In the genomic region with DNA sequence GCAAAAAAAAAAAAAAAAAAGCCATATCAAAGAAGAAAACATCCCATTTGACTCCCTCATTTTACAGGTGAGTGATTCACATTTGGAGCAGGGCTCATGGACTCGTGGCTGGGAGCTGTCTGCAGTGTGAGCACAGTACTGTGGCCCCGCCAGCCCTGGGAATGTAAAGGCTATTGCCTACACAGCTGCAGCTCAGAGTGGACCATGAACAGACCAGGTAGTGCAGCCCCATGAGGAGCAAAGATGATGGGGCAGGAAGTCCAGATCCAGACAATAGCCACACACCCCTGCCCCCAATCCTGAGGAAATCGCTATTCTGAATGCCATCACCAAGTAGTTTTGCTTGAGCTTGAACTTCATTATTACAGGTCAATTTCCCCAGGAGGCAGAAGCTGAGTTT, we compare ENCODE assay signal across 24 cellular contexts. TPM values are rescaled to one million over a fixed set of nuclear protein-coding genes. Genes with fewer than 3 reads are reported as not detected.
DNase-seq lines count a peak whose midpoint lies in the region; ATAC-seq, FAIRE-seq and TF ChIP-seq lines count a peak whose summit lies in the region.
"Had no signal": no experiment of that assay in that cellular context is flagged by ENCODE, and none has a peak within 500 bp of the region (broad histone marks: within the 10 kb centered on the region; RNA-seq: fewer than 3 reads in every experiment).

No MANE protein-coding gene starts in this region.

- H3K4me1 Mint-ChIP-seq in activated CD4-positive, alpha-beta T cell treated with anti-CD3 and anti-CD28 coated beads, Interleukin-2, amount 10 ng/mL, durations not matched to agents 24 days and 14 days: no peaks in the 10 kb centered on the region
- no peaks in the 10 kb centered on the region for H3K4me1 Mint-ChIP-seq in stimulated activated memory B cell treated with anti-CD40 and anti-IgM and Interleukin-4, amounts not matched to agents 10 μg/mL and 1 μg/mL and 100 μg/mL, for 72 hours
- H3K4me1 Mint-ChIP-seq: B cell had no signal

- H3K9me3 ChIP-seq in HepG2 (ENCODE audit: low read length) (no peaks in the 10 kb centered on the region), right lobe of liver (no peaks in the 10 kb centered on the region)
- H3K9me3 ChIP-seq: A549, Caco-2 had no signal

- H3K4me3 Mint-ChIP-seq in activated CD4-positive, alpha-beta T cell treated with anti-CD3 and anti-CD28 coated beads, Interleukin-2, amount 10 ng/mL, durations not matched to agents 24 days and 14 days: no peak overlapping the region
- no peak overlapping the region for H3K4me3 Mint-ChIP-seq in stimulated activated memory B cell treated with anti-CD40 and anti-IgM and Interleukin-4, amounts not matched to agents 10 μg/mL and 1 μg/mL and 100 μg/mL, for 72 hours
- H3K4me3 Mint-ChIP-seq: B cell; CD4-positive, alpha-beta T cell; CD8-positive, alpha-beta T cell had no signal

- in situ Hi-C loops in HepG2 (cut with HindIII; ENCODE audit: extremely low pct_ligation_motif_present, low pct_unique_long_range_greater_than_20kb): loop anchor here (5.0 to 10.0 kb wide), 2 partner anchors 77 to 454 kb away; a partner anchor contains a TSS

- H3K27me3 ChIP-seq in HepG2 (ENCODE audit: control insufficient read depth in 1 of 2, insufficient read depth in 2 of 2, low read length in 2 of 2) (no peaks in the 10 kb centered on the region), right lobe of liver (no peaks in the 10 kb centered on the region)
- H3K27me3 ChIP-seq: BLaER1 treated with 17β-estradiol and CSF1 and Interleukin-3, amounts not matched to agents 10 nM and 100 nM had no signal

- no peaks in the 10 kb centered on the region for H3K36me3 ChIP-seq in HepG2 (replicated peaks in 1 of 2; ENCODE audit: control insufficient read depth in 1 of 2, insufficient read depth in 2 of 2, low read length in 2 of 2)
- no peaks in the 10 kb centered on the region for H3K36me3 ChIP-seq in right lobe of liver
- H3K36me3 ChIP-seq: BLaER1 treated with 17β-estradiol and CSF1 and Interleukin-3, amounts not matched to agents 10 nM and 100 nM had no signal

- BruUV-seq in HepG2 (replicated peaks; lab: Mats Ljungman, UMichigan): no TSS peak

- no peak for FAIRE-seq in HepG2 (lab: Jason Lieb, UNC)
- FAIRE-seq: A549, D721Med, G401.6, GM12891, GM19239 had no signal

- no peaks in the 10 kb centered on the region for H4K20me1 ChIP-seq in HepG2 (ENCODE audit: insufficient read depth, low read length)
- H4K20me1 ChIP-seq: BLaER1 treated with 17β-estradiol and CSF1 and Interleukin-3, amounts not matched to agents 10 nM and 100 nM had no signal

- no peak overlapping the region for H3K27ac Mint-ChIP-seq in activated CD4-positive, alpha-beta T cell treated with anti-CD3 and anti-CD28 coated beads, Interleukin-2, amount 10 ng/mL, durations not matched to agents 24 days and 14 days
- H3K27ac Mint-ChIP-seq in stimulated activated memory B cell treated with anti-CD40 and anti-IgM and Interleukin-4, amounts not matched to agents 10 μg/mL and 1 μg/mL and 100 μg/mL, for 72 hours: no peak overlapping the region
- H3K27ac Mint-ChIP-seq: B cell; CD4-positive, alpha-beta T cell; CD8-positive, alpha-beta T cell had no signal

- H3K36me3 Mint-ChIP-seq in activated CD4-positive, alpha-beta T cell treated with anti-CD3 and anti-CD28 coated beads, Interleukin-2, amount 10 ng/mL, durations not matched to agents 24 days and 14 days (ENCODE audit: low read depth): no peaks in the 10 kb centered on the region
- no peaks in the 10 kb centered on the region for H3K36me3 Mint-ChIP-seq in stimulated activated memory B cell treated with anti-CD40 and anti-IgM and Interleukin-4, amounts not matched to agents 10 μg/mL and 1 μg/mL and 100 μg/mL, for 72 hours
- H3K36me3 Mint-ChIP-seq: CD8-positive, alpha-beta T cell had no signal

- H3K27me3 Mint-ChIP-seq in activated CD4-positive, alpha-beta T cell treated with anti-CD3 and anti-CD28 coated beads, Interleukin-2, amount 10 ng/mL, durations not matched to agents 24 days and 14 days: peaks cover 10% of the 10 kb centered on the region
- H3K27me3 Mint-ChIP-seq in stimulated activated memory B cell treated with anti-CD40 and anti-IgM and Interleukin-4, amounts not matched to agents 10 μg/mL and 1 μg/mL and 100 μg/mL, for 72 hours: peaks cover 37% of the 10 kb centered on the region

- no peaks in the 10 kb centered on the region for H3K9me3 Mint-ChIP-seq in activated CD4-positive, alpha-beta T cell treated with anti-CD3 and anti-CD28 coated beads, Interleukin-2, amount 10 ng/mL, durations not matched to agents 24 days and 14 days
- H3K9me3 Mint-ChIP-seq in stimulated activated memory B cell treated with anti-CD40 and anti-IgM and Interleukin-4, amounts not matched to agents 10 μg/mL and 1 μg/mL and 100 μg/mL, for 72 hours: no peaks in the 10 kb centered on the region
- H3K9me3 Mint-ChIP-seq: CD4-positive, alpha-beta T cell; CD8-positive, alpha-beta T cell had no signal

- intact Hi-C loops in activated CD4-positive, alpha-beta T cell treated with anti-CD3 and anti-CD28 coated beads, Interleukin-2, amount 10 ng/mL, durations not matched to agents 24 days and 14 days (cut with micrococcal nuclease): no loop called here
- intact Hi-C loops in HepG2 (cut with micrococcal nuclease; ENCODE audit: unreplicated experiment): loop anchor here (2.0 kb wide), 1 partner anchor 450 kb away; no protein-coding TSS in a partner anchor
- intact Hi-C loops in right lobe of liver (cut with DNase I): no loop called here

- 63% methylated on average over 3 of the region's 3 CpGs for WGBS in HepG2 (ENCODE audit: low lambda C conversion rate)
- WGBS in right lobe of liver (ENCODE audit: insufficient coverage, low coverage, low lambda C conversion rate, missing lambda C conversion rate): 79% methylated on average over 3 of the region's 3 CpGs

- no peak for TF ChIP-seq CTCF in HepG2 (CRISPR knock-in tag; IDR thresholded peaks at IDR 0.05)
- no peak for TF ChIP-seq CTCF in right lobe of liver (IDR thresholded peaks at IDR 0.05)

- TF ChIP-seq RAD21 in HepG2 (CRISPR knock-in tag; IDR thresholded peaks at IDR 0.05): no peak

- no peak overlapping the region for H3K9ac ChIP-seq in HepG2 (ENCODE audit: insufficient read depth, low read depth, low read length)
- H3K9ac ChIP-seq: BLaER1 treated with 17β-estradiol and CSF1 and Interleukin-3, amounts not matched to agents 10 nM and 100 nM had no signal

- H3K27ac ChIP-seq in HepG2 (ENCODE audit: extremely low read length, insufficient read depth, low read length) (no peak overlapping the region), right lobe of liver (no peak overlapping the region)
- H3K27ac ChIP-seq: 22Rv1; A549; BLaER1 treated with 17β-estradiol and CSF1 and Interleukin-3, amounts not matched to agents 10 nM and 100 nM; C4-2B had no signal

- H3K4me1 ChIP-seq in HepG2 (ENCODE audit: insufficient read depth, low read length): peaks cover 53% of the 10 kb centered on the region
- no peaks in the 10 kb centered on the region for H3K4me1 ChIP-seq in right lobe of liver
- H3K4me1 ChIP-seq: A549 had no signal

- no peak overlapping the region for H3K4me2 ChIP-seq in HepG2 (ENCODE audit: low read depth, low read length)
- H3K4me2 ChIP-seq: A549; BLaER1 treated with 17β-estradiol and CSF1 and Interleukin-3, amounts not matched to agents 10 nM and 100 nM had no signal

- H3K4me3 ChIP-seq in HepG2 (replicated peaks in 1 of 3; ENCODE audit: insufficient read depth in 1 of 3, low read depth in 2 of 3, low read length in 3 of 3) (no peak overlapping the region), right lobe of liver (no peak overlapping the region)
- H3K4me3 ChIP-seq: A549; BLaER1 treated with 17β-estradiol and CSF1 and Interleukin-3, amounts not matched to agents 10 nM and 100 nM had no signal

- CTCF ChIA-PET in HepG2 (lab: Yijun Ruan, JAX; ENCODE audit: low intra/inter-chr PET ratio, low total read pairs): no interaction called here

- TF ChIP-seq EP300 in HepG2 (IDR thresholded peaks at IDR 0.05; ENCODE audit: low read depth in 2 of 2, low read length in 2 of 2) (no peak), HepG2 (CRISPR knock-in tag; IDR thresholded peaks at IDR 0.05; ENCODE audit: borderline replicate concordance) (no peak)

- peak; percentile 22 for DNase-seq in activated CD4-positive, alpha-beta T cell treated with anti-CD3 and anti-CD28 coated beads, Interleukin-2, amount 10 ng/mL, durations not matched to agents 24 days and 14 days
- no peak for DNase-seq in activated CD4-positive, alpha-beta T cell treated with anti-CD3 and anti-CD28 coated beads for 4 hours
- DNase-seq in HepG2 (ENCODE audit: low spot score): no peak
- DNase-seq in right lobe of liver: no peak
- DNase-seq in OCI-M2 (lab: John Stamatoyannopoulos, UW; ENCODE audit: unreplicated experiment): no peak
- DNase-seq: AML-193; Caco-2; Calu3; CD4-positive, alpha-beta T cell; CD8-positive, alpha-beta T cell; DMS79 treated with DMSO at 0.1 percent for 48 hours; GF-D8 had no signal

- no peak for TF ChIP-seq POLR2A in HepG2 (IDR thresholded peaks at IDR 0.05; ENCODE audit: insufficient read depth in 1 of 2, low read depth in 2 of 2, low read length in 2 of 2)
- TF ChIP-seq POLR2A in right lobe of liver (IDR thresholded peaks at IDR 0.05): no peak

- no peak overlapping the region for H2AFZ ChIP-seq in HepG2 (ENCODE audit: low read length)

- no peak for ATAC-seq in HepG2
- no peak for ATAC-seq in right lobe of liver
- ATAC-seq in stimulated activated memory B cell treated with anti-CD40 and anti-IgM and Interleukin-4, amounts not matched to agents 10 μg/mL and 1 μg/mL and 100 μg/mL, for 72 hours: peak; percentile 6
- ATAC-seq: A549; CD8-positive, alpha-beta T cell had no signal

- H3K79me2 ChIP-seq in HepG2 (ENCODE audit: insufficient read depth, low read length): no peaks in the 10 kb centered on the region

- POLR2A ChIA-PET in HepG2 (lab: Yijun Ruan, JAX): no interaction called here

RNA-seq across cellular contexts. Expression of a gene that starts 55.4 kb away (rescaled TPM):
- not detected in 2 replicates for total RNA-seq in activated CD4-positive, alpha-beta T cell treated with anti-CD3 and anti-CD28 coated beads, Interleukin-2, amount 10 ng/mL, durations not matched to agents 24 days and 14 days
- total RNA-seq in HepG2 (2016; rRNA removed; fragmentation: Illumina TruSeq; extraction: Trizol) (not detected in 2 replicates), right lobe of liver (not detected)
- total RNA-seq in HepG2 (2016; cell fraction: cytosol; rRNA removed; fragmentation: Illumina TruSeq; extraction: Trizol; ENCODE audit: low read depth): not detected in 2 replicates
- total RNA-seq in HepG2 (2016; cell fraction: insoluble cytoplasmic fraction; rRNA removed; fragmentation: Illumina TruSeq; extraction: Trizol): not detected in 2 replicates
- total RNA-seq in HepG2 (2016; cell fraction: membrane; rRNA removed; fragmentation: Illumina TruSeq; extraction: Trizol): not detected in 2 replicates
- total RNA-seq in HepG2 (2016; cell fraction: nucleus; rRNA removed; fragmentation: Illumina TruSeq; extraction: Trizol): not detected in 2 replicates
- polyA plus RNA-seq in HepG2 (2011; rRNA removed): not detected in 2 replicates
- not detected in 2 replicates for polyA plus RNA-seq in HepG2 (2011; cell fraction: cytosol; rRNA removed)
- polyA plus RNA-seq in HepG2 (2011; cell fraction: nucleus; rRNA removed): not detected in 2 replicates
- polyA plus RNA-seq in HepG2 (2012): not detected in 2 replicates
- polyA plus RNA-seq in HepG2 (2016; cell fraction: cytosol; fragmentation: Illumina TruSeq; extraction: Trizol; ENCODE audit: low read depth): not detected in 2 replicates
- not detected in 2 replicates for polyA plus RNA-seq in HepG2 (2016; cell fraction: insoluble cytoplasmic fraction; fragmentation: Illumina TruSeq; extraction: Trizol; ENCODE audit: low read depth)
- not detected in 2 replicates for polyA plus RNA-seq in HepG2 (2016; cell fraction: membrane; fragmentation: Illumina TruSeq; extraction: Trizol; ENCODE audit: low read depth)
- polyA plus RNA-seq in HepG2 (2016; cell fraction: nucleus; fragmentation: Illumina TruSeq; extraction: Trizol; ENCODE audit: insufficient read depth, low read depth): not detected in 2 replicates
- polyA minus RNA-seq in HepG2 (2011; rRNA and poly(A)+ RNA removed; ENCODE audit: low replicate concordance): not detected in 2 replicates
- not detected in 2 replicates for polyA minus RNA-seq in HepG2 (2011; cell fraction: cytosol; rRNA and poly(A)+ RNA removed)
- polyA minus RNA-seq in HepG2 (2011; cell fraction: nucleus; rRNA and poly(A)+ RNA removed): not detected in 2 replicates
- total RNA-seq: A172; B cell; Calu3; CD4-positive, alpha-beta T cell; CD8-positive, alpha-beta T cell had no signal
- polyA plus RNA-seq: A549, BJ had no signal
